20 cellular contexts compared by ENCODE assay signal in genomic region chr15:80709542-80709941, GRCh38. TPM values are rescaled to one million over a fixed set of nuclear protein-coding genes. Genes with fewer than 3 reads are reported as not detected.
DNase-seq lines count a peak whose midpoint lies in the region; ATAC-seq and TF ChIP-seq lines count a peak whose summit lies in the region.
"Had no signal": no experiment of that assay in that cellular context is flagged by ENCODE, and none has a peak within 500 bp of the region (broad histone marks: within the 10 kb centered on the region; RNA-seq: fewer than 3 reads in every experiment).

No MANE protein-coding gene starts in this region.

- H3K79me1 ChIP-seq in trophoblast cell (ENCODE audit: low read length), result no peaks in the 10 kb centered on the region

- H3K9me3 Mint-ChIP-seq in activated CD8-positive, alpha-beta T cell treated with anti-CD3 and anti-CD28 coated beads for 36 hours, result no peaks in the 10 kb centered on the region
- H3K9me3 Mint-ChIP-seq in CD4-positive, alpha-beta memory T cell, result no peaks in the 10 kb centered on the region
- H3K9me3 Mint-ChIP-seq: nephron, T-cell had no signal

- POLR2A ChIA-PET in activated CD8-positive, alpha-beta T cell treated with anti-CD3 and anti-CD28 coated beads for 36 hours (lab: Charles Lee), result no interaction called here
- POLR2A ChIA-PET in CD4-positive, alpha-beta memory T cell (lab: Charles Lee; ENCODE audit: partially characterized antibody), result no interaction called here

- no peak overlapping the region for H3K14ac ChIP-seq in trophoblast cell (ENCODE audit: low read length)

- intact Hi-C loops in activated CD8-positive, alpha-beta T cell treated with anti-CD3 and anti-CD28 coated beads for 36 hours (cut with micrococcal nuclease), result no loop called here
- intact Hi-C loops in left cardiac atrium (cut with DNase I), result no loop called here
- intact Hi-C loops in CD4-positive, alpha-beta memory T cell (cut with micrococcal nuclease), result no loop called here

- H4K12ac ChIP-seq in trophoblast cell (ENCODE audit: low read depth, low read length), result no peak overlapping the region

- peaks cover 21% of the 10 kb centered on the region for H3K4me1 Mint-ChIP-seq in activated CD8-positive, alpha-beta T cell treated with anti-CD3 and anti-CD28 coated beads for 36 hours (ENCODE audit: low read depth)
- H3K4me1 Mint-ChIP-seq in CD4-positive, alpha-beta memory T cell, result peaks cover 0 to 4% (median 2%) of the 10 kb centered on the region in 4 donors
- H3K4me1 Mint-ChIP-seq: T-cell had no signal

- WGBS in trophoblast cell (ENCODE audit: extremely low coverage, insufficient coverage, insufficient read length), result no CpG with 5 or more reads among the region's 6 CpGs

- H3K27me3 ChIP-seq in trophoblast cell (ENCODE audit: insufficient read depth, low read length), result no peaks in the 10 kb centered on the region
- H3K27me3 ChIP-seq in CD4-positive, alpha-beta memory T cell (ENCODE audit: insufficient read depth, low read length), result no peaks in the 10 kb centered on the region
- H3K27me3 ChIP-seq: ascending aorta had no signal

- no peak for TF ChIP-seq CTCF in activated CD8-positive, alpha-beta T cell treated with anti-CD3 and anti-CD28 coated beads for 36 hours (IDR thresholded peaks at IDR 0.05)

- no peak overlapping the region for H3K4me2 ChIP-seq in trophoblast cell (ENCODE audit: low read length)

- H3K27ac ChIP-seq in trophoblast cell (ENCODE audit: low read depth, low read length), result no peak overlapping the region
- no peak overlapping the region for H3K27ac ChIP-seq in CD4-positive, alpha-beta memory T cell (ENCODE audit: low read depth, low read length)
- H3K27ac ChIP-seq: ascending aorta, coronary artery, left ventricle myocardium inferior, WERI-Rb-1 had no signal

- H3K4ac ChIP-seq in trophoblast cell (ENCODE audit: low read depth, low read length), result no peak overlapping the region

- H3K4me3 Mint-ChIP-seq in activated CD8-positive, alpha-beta T cell treated with anti-CD3 and anti-CD28 coated beads for 36 hours, result no peak overlapping the region
- H3K4me3 Mint-ChIP-seq in CD4-positive, alpha-beta memory T cell, result no peak overlapping the region
- H3K4me3 Mint-ChIP-seq: nephron, T-cell had no signal

- no peak overlapping the region for H2BK120ac ChIP-seq in trophoblast cell (ENCODE audit: insufficient read depth, low read length, poor library complexity)

- H3K79me2 ChIP-seq in trophoblast cell (ENCODE audit: control insufficient read depth, insufficient read depth, low read length, poor library complexity), result no peaks in the 10 kb centered on the region

- ATAC-seq in esophagus mucosa (peak; percentile 96), left cardiac atrium (no peak)
- ATAC-seq in activated CD8-positive, alpha-beta T cell treated with anti-CD3 and anti-CD28 coated beads for 36 hours, result no peak
- ATAC-seq: HepG2, T-cell had no signal

- no peaks in the 10 kb centered on the region for H3K36me3 Mint-ChIP-seq in activated CD8-positive, alpha-beta T cell treated with anti-CD3 and anti-CD28 coated beads for 36 hours (ENCODE audit: low read depth)
- no peaks in the 10 kb centered on the region for H3K36me3 Mint-ChIP-seq in CD4-positive, alpha-beta memory T cell
- H3K36me3 Mint-ChIP-seq: T-cell had no signal

- H3K36me3 ChIP-seq in trophoblast cell (ENCODE audit: control insufficient read depth in 1 of 2, insufficient read depth in 2 of 2, low read length in 2 of 2), result no peaks in the 10 kb centered on the region
- no peaks in the 10 kb centered on the region for H3K36me3 ChIP-seq in CD4-positive, alpha-beta memory T cell (ENCODE audit: insufficient read depth, low read length)
- H3K36me3 ChIP-seq: ascending aorta, left ventricle myocardium inferior, WERI-Rb-1 had no signal

- no peak overlapping the region for H4K91ac ChIP-seq in trophoblast cell (ENCODE audit: low read depth, low read length)

- no peaks in the 10 kb centered on the region for H3K9me3 ChIP-seq in trophoblast cell (ENCODE audit: insufficient read depth, low read depth, low read length)
- no peaks in the 10 kb centered on the region for H3K9me3 ChIP-seq in CD4-positive, alpha-beta memory T cell (ENCODE audit: control insufficient read depth in 1 of 2, low read length in 2 of 2)
- H3K9me3 ChIP-seq: ascending aorta, left ventricle myocardium inferior had no signal

- no peak overlapping the region for H2BK5ac ChIP-seq in trophoblast cell (ENCODE audit: low read depth, low read length, poor library complexity)

- no peak overlapping the region for H2BK12ac ChIP-seq in trophoblast cell (ENCODE audit: low read length)

- H3K18ac ChIP-seq in trophoblast cell (ENCODE audit: low read length), result no peak overlapping the region

- CTCF ChIA-PET in activated CD8-positive, alpha-beta T cell treated with anti-CD3 and anti-CD28 coated beads for 36 hours (lab: Charles Lee), result no interaction called here
- CTCF ChIA-PET in CD4-positive, alpha-beta memory T cell (lab: Charles Lee; ENCODE audit: partially characterized antibody), result no interaction called here

- H3K4me1 ChIP-seq in trophoblast cell (ENCODE audit: control insufficient read depth in 1 of 2, insufficient read depth in 2 of 2, low read length in 2 of 2), result no peaks in the 10 kb centered on the region
- no peaks in the 10 kb centered on the region for H3K4me1 ChIP-seq in CD4-positive, alpha-beta memory T cell (ENCODE audit: insufficient read depth, low read length)
- H3K4me1 ChIP-seq: ascending aorta, left ventricle myocardium inferior had no signal

- H3K9ac ChIP-seq in trophoblast cell (ENCODE audit: low read length), result no peak overlapping the region

- no peak overlapping the region for H3K27ac Mint-ChIP-seq in activated CD8-positive, alpha-beta T cell treated with anti-CD3 and anti-CD28 coated beads for 36 hours
- H3K27ac Mint-ChIP-seq in CD4-positive, alpha-beta memory T cell, result no peak overlapping the region
- H3K27ac Mint-ChIP-seq: T-cell had no signal

- no peak overlapping the region for H2AFZ ChIP-seq in trophoblast cell (ENCODE audit: insufficient read depth, low read length, poor library complexity)

- no peak overlapping the region for H2AK5ac ChIP-seq in trophoblast cell (ENCODE audit: low read length)

- no peak overlapping the region for H3K4me3 ChIP-seq in trophoblast cell (ENCODE audit: low read depth, low read length)
- no peak overlapping the region for H3K4me3 ChIP-seq in CD4-positive, alpha-beta memory T cell (ENCODE audit: low read length in 2 of 2)
- H3K4me3 ChIP-seq: ascending aorta, coronary artery, left ventricle myocardium inferior had no signal

- DNase-seq in DMS153 treated with DMSO at 0.1 percent for 48 hours (lab: John Stamatoyannopoulos, UW; ENCODE audit: unreplicated experiment), result peak; percentile 47
- peak; percentile 49 for DNase-seq in NCI-H510A treated with DMSO at 0.1 percent for 48 hours (lab: John Stamatoyannopoulos, UW)
- peak; percentile 34 to 56 for DNase-seq in trophoblast cell
- DNase-seq in activated CD8-positive, alpha-beta T cell treated with anti-CD3 and anti-CD28 coated beads for 36 hours, result no peak
- DNase-seq in left cardiac atrium, result no peak
- no peak for DNase-seq in CD4-positive, alpha-beta memory T cell
- DNase-seq: activated effector memory CD4-positive, alpha-beta T cell treated with Interleukin-2 at 50 U/mL for 16 hours; AML-193; DMS79 treated with DMSO at 0.1 percent for 48 hours; hippocampal formation; left ventricle myocardium inferior; MV-4-11; NCI-H226; T-cell; WERI-Rb-1 had no signal

- no peak overlapping the region for H3K23ac ChIP-seq in trophoblast cell (ENCODE audit: low read length)

- H4K8ac ChIP-seq in trophoblast cell (ENCODE audit: low read depth, low read length), result no peak overlapping the region

- no peaks in the 10 kb centered on the region for H3K27me3 Mint-ChIP-seq in activated CD8-positive, alpha-beta T cell treated with anti-CD3 and anti-CD28 coated beads for 36 hours
- H3K27me3 Mint-ChIP-seq in CD4-positive, alpha-beta memory T cell, result no peaks in the 10 kb centered on the region

RNA-seq across cellular contexts. Expression of gene ABHD17C, which starts 14.4 kb away (rescaled TPM):
- total RNA-seq in esophagus mucosa (45.3 TPM), left cardiac atrium (1 to 10 TPM; 3.3 to 5.3 TPM)
- polyA plus RNA-seq in trophoblast cell (2013), result 23.5 and 23.8 TPM in 2 replicates
- 1 to 10 TPM; 5.4 to 5.6 TPM for total RNA-seq in activated CD8-positive, alpha-beta T cell treated with anti-CD3 and anti-CD28 coated beads for 36 hours
- 1 to 10 TPM; 3.6 to 3.8 TPM for total RNA-seq in CD4-positive, alpha-beta memory T cell
- 1 to 10 TPM in 1 of 2 donors, under 1 TPM in 1; 0.32 to 3.1 TPM for polyA plus RNA-seq in CD4-positive, alpha-beta memory T cell

Comparison
In these comparisons a context has a peak if more than half of its experiments do, and no peak if none do; other contexts are left out.
1. DNase-seq: peak in DMS153 treated with DMSO at 0.1 percent for 48 hours (single experiment), NCI-H510A treated with DMSO at 0.1 percent for 48 hours (single experiment) and trophoblast cell (2 of 2); none in activated CD8-positive, alpha-beta T cell treated with anti-CD3 and anti-CD28 coated beads for 36 hours (single experiment), left cardiac atrium (single experiment) and CD4-positive, alpha-beta memory T cell (0 of 5).